8 cellular contexts compared by ENCODE assay signal in the genomic region with DNA sequence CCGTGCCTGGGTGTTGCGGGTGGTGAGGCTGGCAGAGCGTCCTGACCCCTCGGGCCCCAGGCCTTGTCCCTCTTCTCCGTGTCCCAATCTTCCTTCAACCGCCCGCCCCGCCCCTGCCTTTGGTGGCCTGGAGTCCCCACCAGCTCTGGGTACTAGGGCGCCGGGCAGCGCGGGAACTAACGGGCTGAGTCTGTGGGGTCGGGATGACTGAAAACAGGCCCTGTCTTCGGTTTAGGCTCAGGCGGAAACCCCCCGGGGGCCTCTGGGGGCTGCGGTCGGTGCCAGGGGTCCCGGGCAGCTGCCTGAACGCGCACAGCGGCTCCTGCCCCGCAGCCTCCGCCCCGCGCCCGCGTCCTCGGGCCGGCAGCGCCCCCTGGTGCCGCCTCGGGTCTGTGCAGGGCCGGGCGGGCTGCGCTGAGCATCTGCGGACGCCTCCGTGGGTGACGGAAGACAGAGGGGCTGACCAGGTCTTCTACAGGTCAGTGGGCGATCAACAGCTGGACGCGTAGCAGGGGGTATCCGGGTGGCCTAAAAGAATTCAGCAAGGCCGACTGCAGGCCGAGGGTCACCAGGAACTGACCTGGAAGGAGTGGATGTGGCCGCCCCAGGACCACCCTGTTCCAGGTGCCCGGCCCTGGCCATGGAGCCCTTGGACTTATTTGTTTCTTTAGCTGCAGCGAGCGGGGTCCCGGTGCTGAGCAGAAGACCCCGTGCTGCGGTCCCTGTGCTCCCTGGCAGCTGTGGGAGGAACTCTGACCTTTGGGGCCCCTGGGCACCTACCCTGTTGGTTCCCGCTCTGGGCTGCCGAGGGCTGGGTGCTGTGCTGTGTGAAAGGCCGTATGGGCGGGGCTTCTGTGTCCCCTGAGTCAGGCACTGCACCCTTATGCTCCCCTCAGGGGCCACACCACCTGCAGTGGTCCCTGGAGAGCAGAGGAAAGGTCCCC.
DNase-seq lines count a peak whose midpoint lies in the region; ATAC-seq, FAIRE-seq and TF ChIP-seq lines count a peak whose summit lies in the region.
"Not testable (repeated sequence)": the region's sequence is repeated elsewhere in the genome, so short reads cannot be mapped to it uniquely, and the experiment has no call there.

No MANE protein-coding gene starts in this region.

- peak in 4 of 7 experiments; percentile 23 to 65 (median 46) for DNase-seq in CD8-positive, alpha-beta T cell
- not testable (repeated sequence) for DNase-seq in NB4 (ENCODE audit: low read depth); cardiac fibroblast (ENCODE audit: low read depth in 2 of 2); keratinocyte (ENCODE audit: low read depth, low spot score)
- DNase-seq in activated CD4-positive, alpha-beta T cell treated with anti-CD3 and anti-CD28 coated beads, Interleukin-2, amount 50 U/mL, for 48 hours, result peak; percentile 42 to 43
- DNase-seq in stimulated activated CD4-positive, alpha-beta T cell treated with anti-CD3 and anti-CD28 coated beads, Interleukin-12 subunit alpha, Interleukin-12 subunit beta, amount 100 ng/mL, for 4 hours, result peak; percentile 40

- H3K9me3 ChIP-seq in CD8-positive, alpha-beta T cell (ENCODE audit: low read length); keratinocyte (ENCODE audit: control insufficient read depth, low read depth, low read length): not testable (repeated sequence)

- H3K36me3 Mint-ChIP-seq in CD8-positive, alpha-beta T cell, result not testable (repeated sequence)

- not testable (repeated sequence) for H3K4me3 ChIP-seq in CD8-positive, alpha-beta T cell (ENCODE audit: low read depth, low read length); NB4 (ENCODE audit: low read depth, low read length); cardiac fibroblast (replicated peaks in 1 of 2; ENCODE audit: low read depth in 2 of 2, low read length in 2 of 2); keratinocyte (ENCODE audit: control insufficient read depth in 2 of 3, extremely low read depth in 1 of 3, insufficient read depth in 2 of 3, low read depth in 1 of 3, low read length in 3 of 3)

- not testable (repeated sequence) for H2AFZ ChIP-seq in keratinocyte (ENCODE audit: control insufficient read depth, low read length)

- not testable (repeated sequence) for H3K79me2 ChIP-seq in keratinocyte (ENCODE audit: control insufficient read depth, insufficient read depth, low read length)

- not testable (repeated sequence) for FAIRE-seq in keratinocyte (lab: Jason Lieb, UNC)

- peak overlapping the region; percentile 12 for H3K4me2 ChIP-seq in keratinocyte (ENCODE audit: control insufficient read depth, extremely low read depth, insufficient read depth, low read depth, low read length)

- H3K9me1 ChIP-seq in keratinocyte (ENCODE audit: control insufficient read depth, extremely low read depth, insufficient read depth, low read length), result not testable (repeated sequence)

- H3K9ac ChIP-seq in keratinocyte (ENCODE audit: control insufficient read depth, extremely low read depth, insufficient read depth, low read length), result not testable (repeated sequence)

- peak; percentile 65 for TF ChIP-seq CTCF in CD8-positive, alpha-beta T cell (IDR thresholded peaks at IDR 0.05)
- peak; percentile 22 for TF ChIP-seq CTCF in NB4 (IDR thresholded peaks at IDR 0.05; ENCODE audit: low read depth, low read length)
- peak; percentile 28 for TF ChIP-seq CTCF in cardiac fibroblast (IDR thresholded peaks at IDR 0.05; ENCODE audit: low read depth, low read length)
- TF ChIP-seq CTCF in keratinocyte (optimal IDR thresholded peaks at IDR 0.05 in 1 of 3, IDR thresholded peaks at IDR 0.05 in 1 of 3, conservative IDR thresholded peaks at IDR 0.05 in 1 of 3; ENCODE audit: extremely low read depth in 1 of 3, insufficient read depth in 2 of 3, low read length in 3 of 3), result peak in 1 of 3 experiments; percentile 4

- not testable (repeated sequence) for H3K9me3 Mint-ChIP-seq in CD8-positive, alpha-beta T cell

- intact Hi-C loops in CD8-positive, alpha-beta T cell (cut with DNase I, micrococcal nuclease), result not testable (repeated sequence)

- H3K27ac ChIP-seq in CD8-positive, alpha-beta T cell (ENCODE audit: low read depth, low read length); keratinocyte (ENCODE audit: control insufficient read depth, insufficient read depth, low read length): not testable (repeated sequence)

- H3K4me1 Mint-ChIP-seq in CD8-positive, alpha-beta T cell (ENCODE audit: low read depth), result not testable (repeated sequence)

- not testable (repeated sequence) for TF ChIP-seq POLR2A in NB4 (IDR thresholded peaks at IDR 0.05; ENCODE audit: extremely low read depth, insufficient read length)

- peaks cover 55% of the 10 kb centered on the region for H3K27me3 Mint-ChIP-seq in CD8-positive, alpha-beta T cell (ENCODE audit: low read depth)

- H3K27me3 ChIP-seq in CD8-positive, alpha-beta T cell (ENCODE audit: insufficient read depth, low read length), result not testable (repeated sequence)
- H3K27me3 ChIP-seq in keratinocyte (ENCODE audit: control insufficient read depth, extremely low read depth, insufficient read depth, low read length), result peaks cover 16% of the 10 kb centered on the region

- not testable (repeated sequence) for H3K36me3 ChIP-seq in CD8-positive, alpha-beta T cell (ENCODE audit: insufficient read depth, low read length); keratinocyte (ENCODE audit: control insufficient read depth in 2 of 2, extremely low read depth in 1 of 2, insufficient read depth in 2 of 2, low read length in 2 of 2)

- dilution Hi-C loops in keratinocyte (cut with MboI; ENCODE audit: extremely low pct_ligation_motif_present, low sequenced_read_pairs), result not testable (repeated sequence)

- H3K27ac Mint-ChIP-seq in CD8-positive, alpha-beta T cell, result not testable (repeated sequence)

- POLR2A ChIA-PET in CD8-positive, alpha-beta T cell (lab: Charles Lee), result not testable (repeated sequence)

- CTCF ChIA-PET in CD8-positive, alpha-beta T cell (lab: Charles Lee), result interaction anchor here (0.6 to 5.0 kb wide), 5 partner anchors 9 to 485 kb away, joined by 3 to 36 read pairs (median 3); no protein-coding TSS in a partner anchor

- H4K20me1 ChIP-seq in keratinocyte (ENCODE audit: control insufficient read depth, extremely low read depth, insufficient read depth, low read length), result not testable (repeated sequence)

- H3K4me3 Mint-ChIP-seq in CD8-positive, alpha-beta T cell, result not testable (repeated sequence)

- H3K4me1 ChIP-seq in CD8-positive, alpha-beta T cell (ENCODE audit: insufficient read depth, low read length); keratinocyte (ENCODE audit: control insufficient read depth, extremely low read depth, insufficient read depth, low read length): not testable (repeated sequence)

- peak; percentile 98 for ATAC-seq in CD8-positive, alpha-beta T cell
- ATAC-seq in GM19455 (IDR thresholded peaks at IDR 0.05; ENCODE audit: unreplicated experiment), result peak; percentile 92
- ATAC-seq in HG02970 (IDR thresholded peaks at IDR 0.05; ENCODE audit: low FRiP score, unreplicated experiment), result peak; percentile 78
